17 cellular contexts compared by ENCODE assay signal in the genomic region with DNA sequence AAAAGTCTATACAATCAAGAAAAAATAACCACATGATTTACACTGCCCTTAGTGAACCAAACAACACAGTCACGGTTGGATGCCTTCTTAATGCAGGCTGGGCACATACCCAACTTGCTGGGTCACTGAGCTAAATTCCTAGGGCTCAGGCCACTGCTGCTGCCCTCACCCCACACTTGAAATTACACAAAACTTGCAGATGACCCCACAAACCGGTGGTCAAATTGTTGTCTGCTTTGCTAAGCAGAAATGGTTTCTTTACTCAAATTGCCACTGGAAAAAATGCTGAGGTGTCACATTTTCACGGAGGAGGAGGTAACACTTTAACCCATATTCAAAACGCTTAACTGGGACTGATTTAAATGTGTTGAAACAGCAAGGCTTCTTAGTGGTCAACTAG.
DNase-seq lines count a peak whose midpoint lies in the region; FAIRE-seq and TF ChIP-seq lines count a peak whose summit lies in the region.
"Had no signal": no experiment of that assay in that cellular context is flagged by ENCODE, and none has a peak within 500 bp of the region (broad histone marks: within the 10 kb centered on the region; RNA-seq: fewer than 3 reads in every experiment).

No MANE protein-coding gene starts in this region.

- no peak overlapping the region for H3K4me2 ChIP-seq in osteoblast (ENCODE audit: insufficient read depth, low read length)
- H3K4me2 ChIP-seq: neural progenitor cell had no signal

- peak; percentile 72 for FAIRE-seq in HTR-8/SVneo (lab: Jason Lieb, UNC)
- FAIRE-seq: bronchial epithelial cell had no signal

- no peaks in the 10 kb centered on the region for H4K20me1 ChIP-seq in osteoblast (ENCODE audit: insufficient read depth, low read length)

- no peaks in the 10 kb centered on the region for H3K9me3 ChIP-seq in osteoblast (ENCODE audit: low read depth, low read length)
- H3K9me3 ChIP-seq: heart left ventricle had no signal

- no peak for TF ChIP-seq CTCF in choroid plexus epithelial cell (conservative IDR thresholded peaks at IDR 0.05; ENCODE audit: low read depth, low read length)
- no peak for TF ChIP-seq CTCF in osteoblast (IDR thresholded peaks at IDR 0.05; ENCODE audit: extremely low read depth, low read depth, low read length)

- H3K4me3 ChIP-seq in choroid plexus epithelial cell (ENCODE audit: low read depth, low read length) (no peak overlapping the region), osteoblast (ENCODE audit: insufficient read depth, low read length) (no peak overlapping the region)
- H3K4me3 ChIP-seq: heart left ventricle, neural progenitor cell had no signal

- H3K27ac ChIP-seq in osteoblast (ENCODE audit: low read depth, low read length): no peak overlapping the region
- H3K27ac ChIP-seq: heart left ventricle, neural progenitor cell had no signal

- peaks cover 8% of the 10 kb centered on the region for H3K4me1 ChIP-seq in osteoblast (ENCODE audit: insufficient read depth, low read length)

- peak overlapping the region; percentile 21 for H2AFZ ChIP-seq in osteoblast (ENCODE audit: low read length)
- H2AFZ ChIP-seq: neural progenitor cell had no signal

- no peaks in the 10 kb centered on the region for H3K27me3 ChIP-seq in osteoblast (ENCODE audit: insufficient read depth, low read length)
- H3K27me3 ChIP-seq: heart left ventricle, neural progenitor cell had no signal

- H3K79me2 ChIP-seq in osteoblast (ENCODE audit: insufficient read depth, low read length): no peaks in the 10 kb centered on the region

- H3K36me3 ChIP-seq in osteoblast (ENCODE audit: insufficient read depth, low read length): no peaks in the 10 kb centered on the region
- H3K36me3 ChIP-seq: heart left ventricle, neural progenitor cell had no signal

- DNase-seq in GM03348 (ENCODE audit: low spot score) (peak; percentile 46), HTR-8/SVneo (ENCODE audit: insufficient read length, low spot score) (no peak), choroid plexus epithelial cell (ENCODE audit: low read depth) (peak; percentile 58), osteoblast (ENCODE audit: insufficient read length, low spot score, missing footprints) (no peak), islet precursor cell (no peak), DMS114 treated with DMSO at 0.1 percent for 48 hours (lab: John Stamatoyannopoulos, UW; ENCODE audit: unreplicated experiment) (no peak), NCI-H2171 (lab: John Stamatoyannopoulos, UW) (no peak)
- no peak for DNase-seq in activated CD4-positive, CD25-positive, alpha-beta regulatory T cell (lab: John Stamatoyannopoulos, UW)
- DNase-seq: activated CD4-positive, alpha-beta T cell treated with anti-CD3 and anti-CD28 coated beads, Interleukin-2, amount 50 U/mL, for 48 hours; CD4-positive, alpha-beta T cell; heart left ventricle; left ventricle myocardium superior; NCI-H146; NCI-H748 treated with DMSO at 0.1 percent for 48 hours; SIG-M5 had no signal

Comparison
In these comparisons a context has a peak if more than half of its experiments do, and no peak if none do; other contexts are left out.
1. DNase-seq: peak in GM03348 (single experiment) and choroid plexus epithelial cell (single experiment); none in HTR-8/SVneo (single experiment), osteoblast (single experiment), activated CD4-positive, CD25-positive, alpha-beta regulatory T cell (0 of 4), islet precursor cell (single experiment), DMS114 treated with DMSO at 0.1 percent for 48 hours (single experiment) and NCI-H2171 (single experiment).